ENCODE assay signal across 11 cellular contexts in the genomic region with DNA sequence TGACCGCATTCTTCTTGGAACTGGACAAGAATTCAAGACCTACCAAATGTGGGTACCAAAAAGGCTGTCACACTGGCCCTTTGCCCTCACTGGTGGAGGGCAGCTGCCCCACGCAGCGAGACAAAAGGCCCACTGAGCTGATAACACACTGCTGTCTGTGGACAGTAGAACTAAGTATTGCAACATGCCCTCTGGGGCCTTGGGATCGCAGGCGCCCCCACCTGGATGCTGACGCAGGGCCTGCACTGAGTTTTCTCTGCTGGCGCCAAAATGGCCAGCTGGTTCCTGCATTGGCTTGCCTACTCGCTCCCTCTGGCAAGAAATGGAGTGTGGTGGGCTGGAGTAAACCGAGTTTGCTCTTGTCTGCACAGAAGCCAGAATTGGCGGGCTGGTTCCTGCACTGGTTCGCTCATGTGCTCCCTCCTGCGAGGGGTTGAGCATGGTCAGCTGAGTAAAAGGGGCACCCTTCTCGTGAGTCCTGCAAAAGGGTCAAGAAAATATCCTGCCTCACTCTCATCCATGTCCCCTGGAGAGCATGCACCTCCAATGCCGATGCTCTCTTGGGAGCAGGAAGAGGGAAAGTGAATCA. TPM values are rescaled to one million over a fixed set of nuclear protein-coding genes. Genes with fewer than 3 reads are reported as not detected.
A peak's percentile ranks its signal among the peaks of the same experiment; 100 is the strongest.
DNase-seq lines count a peak whose midpoint lies in the region; ATAC-seq and TF ChIP-seq lines count a peak whose summit lies in the region.
"Had no signal": no experiment of that assay in that cellular context is flagged by ENCODE, and none has a peak within 500 bp of the region (broad histone marks: within the 10 kb centered on the region; RNA-seq: fewer than 3 reads in every experiment).

No MANE protein-coding gene starts in this region.

- peaks cover 2% of the 10 kb centered on the region for H3K4me1 Mint-ChIP-seq in activated CD4-positive, alpha-beta memory T cell treated with anti-CD3 and anti-CD28 coated beads for 36 hours (ENCODE audit: low read depth)
- peaks cover 9% of the 10 kb centered on the region for H3K4me1 Mint-ChIP-seq in activated CD4-positive, alpha-beta memory T cell treated with anti-CD3 and anti-CD28 coated beads, Interleukin-2, amount 10 ng/mL, durations not matched to agents 7 days and 5 days
- H3K4me1 Mint-ChIP-seq in activated CD8-positive, alpha-beta memory T cell treated with anti-CD3 and anti-CD28 coated beads, Interleukin-2, amount 10 ng/mL, durations not matched to agents 7 days and 5 days: peaks cover 15% of the 10 kb centered on the region

- H3K23ac ChIP-seq in neuronal stem cell (ENCODE audit: low read depth, low read length, poor library complexity): no peak overlapping the region

- H3K4me3 ChIP-seq in Karpas-422 (ENCODE audit: low read length) (no peak overlapping the region), WERI-Rb-1 (ENCODE audit: low read depth, low read length) (no peak overlapping the region), neuronal stem cell (ENCODE audit: low read length in 2 of 2) (no peak overlapping the region)

- H3K36me3 Mint-ChIP-seq in activated CD4-positive, alpha-beta memory T cell treated with anti-CD3 and anti-CD28 coated beads for 36 hours: no peaks in the 10 kb centered on the region
- H3K36me3 Mint-ChIP-seq in activated CD4-positive, alpha-beta memory T cell treated with anti-CD3 and anti-CD28 coated beads, Interleukin-2, amount 10 ng/mL, durations not matched to agents 7 days and 5 days (ENCODE audit: low read depth): no peaks in the 10 kb centered on the region
- H3K36me3 Mint-ChIP-seq in activated CD8-positive, alpha-beta memory T cell treated with anti-CD3 and anti-CD28 coated beads, Interleukin-2, amount 10 ng/mL, durations not matched to agents 7 days and 5 days: no peaks in the 10 kb centered on the region

- H4K91ac ChIP-seq in neuronal stem cell (ENCODE audit: low read depth, low read length, poor library complexity): no peak overlapping the region

- WGBS in neuronal stem cell (ENCODE audit: extremely low coverage in 2 of 2, insufficient read length in 2 of 2, insufficient replicate concordance in 1 of 2), 2 donors: no CpG with 5 or more reads among the region's 14 CpGs

- H4K20me1 ChIP-seq in Karpas-422 (ENCODE audit: insufficient read depth, low read depth, low read length): no peaks in the 10 kb centered on the region

- no peak overlapping the region for H2BK12ac ChIP-seq in neuronal stem cell (ENCODE audit: low read length)

- H4K8ac ChIP-seq in neuronal stem cell (ENCODE audit: low read depth, low read length): no peak overlapping the region

- no peak overlapping the region for H3K4me3 Mint-ChIP-seq in activated CD4-positive, alpha-beta memory T cell treated with anti-CD3 and anti-CD28 coated beads for 36 hours
- no peak overlapping the region for H3K4me3 Mint-ChIP-seq in activated CD4-positive, alpha-beta memory T cell treated with anti-CD3 and anti-CD28 coated beads, Interleukin-2, amount 10 ng/mL, durations not matched to agents 7 days and 5 days
- no peak overlapping the region for H3K4me3 Mint-ChIP-seq in activated CD8-positive, alpha-beta memory T cell treated with anti-CD3 and anti-CD28 coated beads, Interleukin-2, amount 10 ng/mL, durations not matched to agents 7 days and 5 days

- H3K9ac ChIP-seq in Karpas-422 (ENCODE audit: low read length) (no peak overlapping the region), neuronal stem cell (ENCODE audit: low read depth, low read length, poor library complexity) (no peak overlapping the region)

- H2BK120ac ChIP-seq in neuronal stem cell (ENCODE audit: low read depth, low read length): no peak overlapping the region

- H2BK15ac ChIP-seq in neuronal stem cell (ENCODE audit: low read length): no peak overlapping the region

- H2AK5ac ChIP-seq in neuronal stem cell (ENCODE audit: low read depth, low read length): no peak overlapping the region

- no peak overlapping the region for H3K4ac ChIP-seq in neuronal stem cell (ENCODE audit: low read length)

- H3K27ac ChIP-seq in Karpas-422 (ENCODE audit: low read length) (no peak overlapping the region), WERI-Rb-1 (no peak overlapping the region), neuronal stem cell (replicated peaks; ENCODE audit: low read length) (no peak overlapping the region)

- DNase-seq in activated CD4-positive, alpha-beta memory T cell treated with anti-CD3 and anti-CD28 coated beads for 36 hours: peak; percentile 22
- DNase-seq in activated CD4-positive, alpha-beta memory T cell treated with anti-CD3 and anti-CD28 coated beads, Interleukin-2, amount 10 ng/mL, durations not matched to agents 7 days and 5 days: no peak
- DNase-seq in Karpas-422: peak; percentile 57
- DNase-seq in WERI-Rb-1: peak; percentile 51
- DNase-seq in neuronal stem cell (ENCODE audit: low spot score): no peak
- DNase-seq in AG08395 (ENCODE audit: low spot score): no peak
- DNase-seq in activated CD8-positive, alpha-beta memory T cell treated with anti-CD3 and anti-CD28 coated beads, Interleukin-2, amount 10 ng/mL, durations not matched to agents 7 days and 5 days: no peak
- DNase-seq in HCEC 1CT: no peak
- DNase-seq: activated gamma-delta T cell treated with Interleukin-2 at 50 U/mL for 16 hours, NCI-H1417 treated with DMSO at 0.1 percent for 48 hours, NCI-H748 treated with DMSO at 0.1 percent for 48 hours had no signal

- H3K79me2 ChIP-seq in Karpas-422 (ENCODE audit: low read length): no peaks in the 10 kb centered on the region

- H3K9me3 Mint-ChIP-seq in activated CD4-positive, alpha-beta memory T cell treated with anti-CD3 and anti-CD28 coated beads for 36 hours: no peaks in the 10 kb centered on the region
- H3K9me3 Mint-ChIP-seq in activated CD4-positive, alpha-beta memory T cell treated with anti-CD3 and anti-CD28 coated beads, Interleukin-2, amount 10 ng/mL, durations not matched to agents 7 days and 5 days: no peaks in the 10 kb centered on the region
- no peaks in the 10 kb centered on the region for H3K9me3 Mint-ChIP-seq in activated CD8-positive, alpha-beta memory T cell treated with anti-CD3 and anti-CD28 coated beads, Interleukin-2, amount 10 ng/mL, durations not matched to agents 7 days and 5 days (ENCODE audit: low read depth)

- H3K4me2 ChIP-seq in Karpas-422 (ENCODE audit: low read depth, low read length, poor library complexity, severe bottlenecking) (no peak overlapping the region), neuronal stem cell (ENCODE audit: insufficient read depth, low read length, poor library complexity, severe bottlenecking) (no peak overlapping the region)

- CTCF ChIA-PET in activated CD4-positive, alpha-beta memory T cell treated with anti-CD3 and anti-CD28 coated beads for 36 hours (lab: Charles Lee): interaction anchor here (0.7 to 1.0 kb wide), 2 partner anchors 409 to 639 kb away, joined by 3 read pairs; no protein-coding TSS in a partner anchor
- CTCF ChIA-PET in activated CD4-positive, alpha-beta memory T cell treated with anti-CD3 and anti-CD28 coated beads, Interleukin-2, amount 10 ng/mL, durations not matched to agents 7 days and 5 days (lab: Charles Lee): interaction anchor here (1.5 kb wide), 1 partner anchor 410 kb away, joined by 7 read pairs; no protein-coding TSS in a partner anchor
- CTCF ChIA-PET in activated CD8-positive, alpha-beta memory T cell treated with anti-CD3 and anti-CD28 coated beads, Interleukin-2, amount 10 ng/mL, durations not matched to agents 7 days and 5 days (lab: Charles Lee): interaction anchor here (1.2 to 1.7 kb wide), 2 partner anchors 410 to 688 kb away, joined by 3 to 5 read pairs; no protein-coding TSS in a partner anchor

- H2AFZ ChIP-seq in Karpas-422 (ENCODE audit: low read length) (no peak overlapping the region), neuronal stem cell (ENCODE audit: low read length) (no peak overlapping the region)

- H3K9me3 ChIP-seq in Karpas-422 (ENCODE audit: low read length): no peaks in the 10 kb centered on the region
- H3K9me3 ChIP-seq in WERI-Rb-1 (ENCODE audit: severe bottlenecking): no peaks in the 10 kb centered on the region
- H3K9me3 ChIP-seq in neuronal stem cell (replicated peaks in 1 of 2; ENCODE audit: control insufficient read depth in 2 of 2, insufficient read depth in 1 of 2, low read depth in 1 of 2, low read length in 2 of 2): no peaks in the 10 kb centered on the region

- no peak overlapping the region for H3K14ac ChIP-seq in neuronal stem cell (ENCODE audit: low read length)

- peak; percentile 71 for TF ChIP-seq CTCF in WERI-Rb-1 (IDR thresholded peaks at IDR 0.05; ENCODE audit: low read depth, low read length)

- POLR2A ChIA-PET in activated CD4-positive, alpha-beta memory T cell treated with anti-CD3 and anti-CD28 coated beads for 36 hours (lab: Charles Lee): no interaction called here
- POLR2A ChIA-PET in activated CD4-positive, alpha-beta memory T cell treated with anti-CD3 and anti-CD28 coated beads, Interleukin-2, amount 10 ng/mL, durations not matched to agents 7 days and 5 days (lab: Charles Lee): no interaction called here

- no peak overlapping the region for H3K27ac Mint-ChIP-seq in activated CD4-positive, alpha-beta memory T cell treated with anti-CD3 and anti-CD28 coated beads for 36 hours
- no peak overlapping the region for H3K27ac Mint-ChIP-seq in activated CD4-positive, alpha-beta memory T cell treated with anti-CD3 and anti-CD28 coated beads, Interleukin-2, amount 10 ng/mL, durations not matched to agents 7 days and 5 days
- no peak overlapping the region for H3K27ac Mint-ChIP-seq in activated CD8-positive, alpha-beta memory T cell treated with anti-CD3 and anti-CD28 coated beads, Interleukin-2, amount 10 ng/mL, durations not matched to agents 7 days and 5 days

- H3K9me2 ChIP-seq in Karpas-422 (replicated peaks; ENCODE audit: insufficient read depth, low read length): no peaks in the 10 kb centered on the region

- H3K36me3 ChIP-seq in Karpas-422 (ENCODE audit: insufficient read depth, low read length): no peaks in the 10 kb centered on the region
- no peaks in the 10 kb centered on the region for H3K36me3 ChIP-seq in WERI-Rb-1
- H3K36me3 ChIP-seq in neuronal stem cell (replicated peaks in 1 of 2; ENCODE audit: control insufficient read depth in 2 of 2, insufficient read depth in 2 of 2, low read length in 2 of 2): no peaks in the 10 kb centered on the region

- H3K4me1 ChIP-seq in Karpas-422 (ENCODE audit: low read length) (peaks cover 5% of the 10 kb centered on the region), neuronal stem cell (ENCODE audit: control insufficient read depth in 2 of 2, insufficient read depth in 1 of 2, low read depth in 1 of 2, low read length in 2 of 2) (no peaks in the 10 kb centered on the region)

- intact Hi-C loops in activated CD4-positive, alpha-beta memory T cell treated with anti-CD3 and anti-CD28 coated beads for 36 hours (cut with micrococcal nuclease): loop anchor here (10.0 kb wide), 1 partner anchor 154 kb away; no protein-coding TSS in a partner anchor

- peak overlapping the region; percentile 20 for H3K18ac ChIP-seq in neuronal stem cell (ENCODE audit: low read length)

- H3K27me3 Mint-ChIP-seq in activated CD4-positive, alpha-beta memory T cell treated with anti-CD3 and anti-CD28 coated beads for 36 hours: peaks cover 6% of the 10 kb centered on the region
- H3K27me3 Mint-ChIP-seq in activated CD4-positive, alpha-beta memory T cell treated with anti-CD3 and anti-CD28 coated beads, Interleukin-2, amount 10 ng/mL, durations not matched to agents 7 days and 5 days: peaks cover 15% of the 10 kb centered on the region
- peaks cover 34% of the 10 kb centered on the region for H3K27me3 Mint-ChIP-seq in activated CD8-positive, alpha-beta memory T cell treated with anti-CD3 and anti-CD28 coated beads, Interleukin-2, amount 10 ng/mL, durations not matched to agents 7 days and 5 days

- no peak for ATAC-seq in activated CD8-positive, alpha-beta memory T cell treated with anti-CD3 and anti-CD28 coated beads, Interleukin-2, amount 10 ng/mL, durations not matched to agents 7 days and 5 days

- no peaks in the 10 kb centered on the region for H3K27me3 ChIP-seq in Karpas-422 (ENCODE audit: low read length)
- H3K27me3 ChIP-seq in WERI-Rb-1 (ENCODE audit: insufficient read depth, low read depth, severe bottlenecking): no peaks in the 10 kb centered on the region
- peaks cover 0 to 3% (median 0%) of the 10 kb centered on the region in 3 experiments for H3K27me3 ChIP-seq in neuronal stem cell (ENCODE audit: control insufficient read depth in 3 of 3, insufficient read depth in 3 of 3, low read depth in 1 of 3, low read length in 3 of 3)

- no peaks in the 10 kb centered on the region for H3K79me1 ChIP-seq in neuronal stem cell (ENCODE audit: low read depth, low read length)

- H2BK5ac ChIP-seq in neuronal stem cell (ENCODE audit: low read length): no peak overlapping the region

RNA-seq across cellular contexts. Expression of a gene that starts 55.7 kb away (rescaled TPM):
- total RNA-seq in activated CD4-positive, alpha-beta memory T cell treated with anti-CD3 and anti-CD28 coated beads for 36 hours: not detected
- total RNA-seq in activated CD4-positive, alpha-beta memory T cell treated with anti-CD3 and anti-CD28 coated beads, Interleukin-2, amount 10 ng/mL, durations not matched to agents 7 days and 5 days: not detected
- total RNA-seq in Karpas-422 (2014; rRNA removed; shearing (Covaris generic); ENCODE audit: low replicate concordance): not detected in 2 replicates
- polyA plus RNA-seq in neuronal stem cell (2013, experiment 1 of 2): 0.36 TPM
- 0.29 TPM for polyA plus RNA-seq in neuronal stem cell (2013, experiment 2 of 2)
- not detected for total RNA-seq in activated CD8-positive, alpha-beta memory T cell treated with anti-CD3 and anti-CD28 coated beads, Interleukin-2, amount 10 ng/mL, durations not matched to agents 7 days and 5 days

Comparison
In these comparisons a context has a peak if more than half of its experiments do, and no peak if none do; other contexts are left out.
1. DNase-seq: peak in activated CD4-positive, alpha-beta memory T cell treated with anti-CD3 and anti-CD28 coated beads for 36 hours (single experiment), Karpas-422 (single experiment) and WERI-Rb-1 (single experiment); none in activated CD4-positive, alpha-beta memory T cell treated with anti-CD3 and anti-CD28 coated beads, Interleukin-2, amount 10 ng/mL, durations not matched to agents 7 days and 5 days (single experiment), neuronal stem cell (single experiment), AG08395 (single experiment), activated CD8-positive, alpha-beta memory T cell treated with anti-CD3 and anti-CD28 coated beads, Interleukin-2, amount 10 ng/mL, durations not matched to agents 7 days and 5 days (single experiment) and HCEC 1CT (single experiment).